ENCODE assay signal across 14 cellular contexts in genomic region chr2:63983986-63984605, GRCh38. TPM values are rescaled to one million over a fixed set of nuclear protein-coding genes. Genes with fewer than 3 reads are reported as not detected.
A peak's percentile ranks its signal among the peaks of the same experiment; 100 is the strongest.
DNase-seq lines count a peak whose midpoint lies in the region; ATAC-seq, FAIRE-seq and TF ChIP-seq lines count a peak whose summit lies in the region.
"Had no signal": no experiment of that assay in that cellular context is flagged by ENCODE, and none has a peak within 500 bp of the region (broad histone marks: within the 10 kb centered on the region; RNA-seq: fewer than 3 reads in every experiment).

No MANE protein-coding gene starts in this region.

- H3K4me1 ChIP-seq in stomach, result peaks cover 14 to 29% (median 22%) of the 10 kb centered on the region in 4 donors

- peak; percentile 85 for DNase-seq in DMS153 (lab: John Stamatoyannopoulos, UW)
- DNase-seq in GM19239 (ENCODE audit: insufficient read length, low spot score), result no peak
- peak; percentile 15 for DNase-seq in NCI-H510A (lab: John Stamatoyannopoulos, UW)
- DNase-seq in dermis blood vessel endothelial cell, result peak; percentile 2
- no peak for DNase-seq in head of caudate nucleus
- DNase-seq in stomach, result no peak
- no peak for DNase-seq in NCI-H1048 (lab: John Stamatoyannopoulos, UW)
- DNase-seq: activated CD4-positive, alpha-beta T cell treated with anti-CD3 and anti-CD28 coated beads for 48 hours; KG1; nucleus accumbens; OCI-M1; T-cell had no signal

- H3K27me3 ChIP-seq in stomach, result no peaks in the 10 kb centered on the region

- no peak overlapping the region for H3K27ac ChIP-seq in stomach

- H3K9me3 ChIP-seq in stomach, result no peaks in the 10 kb centered on the region

- H3K4me3 ChIP-seq in stomach, result no peak overlapping the region
- H3K4me3 ChIP-seq: skin epidermis had no signal

- WGBS in stomach, 5 donors, result 56 to 69% (median 59%) methylated on average over 2 of the region's 2 CpGs

- intact Hi-C loops in head of caudate nucleus (cut with DNase I), result no loop called here
- intact Hi-C loops in stomach (cut with DNase I; ENCODE audit: low total_unique reads), result no loop called here

- no peak for ATAC-seq in HG03175 (IDR thresholded peaks at IDR 0.05; ENCODE audit: unreplicated experiment)
- ATAC-seq: T-cell had no signal

- no peak for TF ChIP-seq EP300 in stomach (IDR thresholded peaks at IDR 0.05)

- FAIRE-seq in GM19239 (lab: Jason Lieb, UNC), result peak; percentile 42

- no peak for TF ChIP-seq CTCF in stomach (IDR thresholded peaks at IDR 0.05)

- peaks cover 0 to 42% (median 31%) of the 10 kb centered on the region in 4 donors for H3K36me3 ChIP-seq in stomach

- TF ChIP-seq POLR2A in stomach (IDR thresholded peaks at IDR 0.05), result no peak

RNA-seq across cellular contexts. Expression of gene VPS54, which starts 35.1 kb away (rescaled TPM):
- total RNA-seq in dermis blood vessel endothelial cell (24.0 and 29.4 TPM in 2 replicates), stomach (10 to 100 TPM in 3 of 5 donors, 1 to 10 TPM in 2; 3.2 to 58.9 (median 13.8) TPM)
- polyA plus RNA-seq in stomach, result 10 to 100 TPM; 10.1 to 16.8 (median 12.3) TPM

Comparison
In these comparisons a context has a peak if more than half of its experiments do, and no peak if none do; other contexts are left out.
1. DNase-seq: peak in DMS153 (single experiment), NCI-H510A (single experiment) and dermis blood vessel endothelial cell (single experiment); none in GM19239 (single experiment), head of caudate nucleus (0 of 42), stomach (single experiment) and NCI-H1048 (single experiment).